ENCODE assay signal across 1 cellular context in the genomic region with DNA sequence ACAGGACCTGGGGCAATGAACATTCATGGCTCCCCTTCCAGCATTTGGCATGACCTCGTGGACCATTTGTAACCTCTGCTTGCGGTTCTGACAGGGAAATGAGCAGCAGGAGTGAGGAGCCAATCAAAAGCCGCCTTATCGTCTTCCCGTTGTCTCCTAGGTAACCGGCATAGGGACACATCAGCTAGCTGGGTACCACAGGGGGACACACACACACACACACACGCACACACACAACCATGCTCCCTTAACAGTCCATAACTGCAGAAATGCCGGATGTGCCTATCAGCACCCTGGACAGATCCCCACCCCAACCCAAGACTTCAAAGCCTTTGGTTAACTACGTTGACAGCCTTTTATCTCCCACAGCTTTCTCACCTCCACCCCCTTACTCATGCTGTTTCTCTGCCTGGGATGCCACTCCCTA.
TF ChIP-seq lines count a peak whose summit lies in the region.

No MANE protein-coding gene starts in this region.

TF ChIP-seq in WTC11, 78 proteins besides CTCF, POLR2A, EP300 and RAD21 (continued from another document):
- TF ChIP-seq, protein P1, sequence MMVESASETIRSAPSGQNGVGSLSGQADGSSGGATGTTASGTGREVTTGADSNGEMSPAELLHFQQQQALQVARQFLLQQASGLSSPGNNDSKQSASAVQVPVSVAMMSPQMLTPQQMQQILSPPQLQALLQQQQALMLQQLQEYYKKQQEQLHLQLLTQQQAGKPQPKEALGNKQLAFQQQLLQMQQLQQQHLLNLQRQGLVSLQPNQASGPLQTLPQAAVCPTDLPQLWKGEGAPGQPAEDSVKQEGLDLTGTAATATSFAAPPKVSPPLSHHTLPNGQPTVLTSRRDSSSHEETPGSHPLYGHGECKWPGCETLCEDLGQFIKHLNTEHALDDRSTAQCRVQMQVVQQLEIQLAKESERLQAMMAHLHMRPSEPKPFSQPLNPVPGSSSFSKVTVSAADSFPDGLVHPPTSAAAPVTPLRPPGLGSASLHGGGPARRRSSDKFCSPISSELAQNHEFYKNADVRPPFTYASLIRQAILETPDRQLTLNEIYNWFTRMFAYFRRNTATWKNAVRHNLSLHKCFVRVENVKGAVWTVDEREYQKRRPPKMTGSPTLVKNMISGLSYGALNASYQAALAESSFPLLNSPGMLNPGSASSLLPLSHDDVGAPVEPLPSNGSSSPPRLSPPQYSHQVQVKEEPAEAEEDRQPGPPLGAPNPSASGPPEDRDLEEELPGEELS (CRISPR knock-in tag; IDR thresholded peaks at IDR 0.05) = peak; percentile 81
- TF ChIP-seq, protein P2, sequence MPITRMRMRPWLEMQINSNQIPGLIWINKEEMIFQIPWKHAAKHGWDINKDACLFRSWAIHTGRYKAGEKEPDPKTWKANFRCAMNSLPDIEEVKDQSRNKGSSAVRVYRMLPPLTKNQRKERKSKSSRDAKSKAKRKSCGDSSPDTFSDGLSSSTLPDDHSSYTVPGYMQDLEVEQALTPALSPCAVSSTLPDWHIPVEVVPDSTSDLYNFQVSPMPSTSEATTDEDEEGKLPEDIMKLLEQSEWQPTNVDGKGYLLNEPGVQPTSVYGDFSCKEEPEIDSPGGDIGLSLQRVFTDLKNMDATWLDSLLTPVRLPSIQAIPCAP (CRISPR knock-in tag; IDR thresholded peaks at IDR 0.05) = peak; percentile 43; the same call in 1 of the 2 replicates
- TF ChIP-seq TEAD1 (CRISPR knock-in tag; IDR thresholded peaks at IDR 0.05) = peak; percentile 68; the same call in 1 of the 2 replicates
TF ChIP-seq in WTC11: peak in this region for 9.
